ENCODE assay signal across 13 cellular contexts in genomic region chr20:4942336-4942735, GRCh38. TPM values are rescaled to one million over a fixed set of nuclear protein-coding genes. Genes with fewer than 3 reads are reported as not detected.
DNase-seq lines count a peak whose midpoint lies in the region; ATAC-seq and TF ChIP-seq lines count a peak whose summit lies in the region.
"Had no signal": no experiment of that assay in that cellular context is flagged by ENCODE, and none has a peak within 500 bp of the region (broad histone marks: within the 10 kb centered on the region; RNA-seq: fewer than 3 reads in every experiment).

No MANE protein-coding gene starts in this region.

- peaks cover 3 to 39% (median 17%) of the 10 kb centered on the region in 4 donors for H3K4me1 ChIP-seq in stomach
- H3K4me1 ChIP-seq in ascending aorta = peaks cover 0 to 7% of the 10 kb centered on the region in 2 donors

- intact Hi-C loops in stomach (cut with DNase I; ENCODE audit: low total_unique reads) (no loop called here), ascending aorta (cut with DNase I) (no loop called here)

- TF ChIP-seq CTCF in stomach (IDR thresholded peaks at IDR 0.05) = no peak
- TF ChIP-seq CTCF in ascending aorta (IDR thresholded peaks at IDR 0.05) = no peak

- no peak for TF ChIP-seq EP300 in stomach (IDR thresholded peaks at IDR 0.05)

- H3K4me3 ChIP-seq in SK-N-MC (peak overlapping the region; percentile 40), stomach (no peak overlapping the region), ascending aorta (no peak overlapping the region)
- H3K4me3 ChIP-seq: cardiac muscle cell had no signal

- in situ Hi-C loops in Caki2 (cut with HindIII; ENCODE audit: low pct_unique_long_range_greater_than_20kb, low sequenced_read_pairs) = no loop called here

- H3K27ac ChIP-seq in SK-N-MC (peak overlapping the region; percentile 84), stomach (peak overlapping the region in 4 of 5 donors; percentile 7 to 28 (median 20)), ascending aorta (no peak overlapping the region)
- H3K27ac ChIP-seq: cardiac muscle cell had no signal

- DNase-seq in Caki2 (ENCODE audit: low read depth) (peak; percentile 62), SK-N-MC (ENCODE audit: low read depth, low spot score) (no peak), fibroblast of peridontal ligament (ENCODE audit: extremely low read depth) (peak; percentile 88), stomach (no peak), NCI-H1092 treated with DMSO at 0.1 percent for 48 hours (lab: John Stamatoyannopoulos, UW) (no peak), ascending aorta (ENCODE audit: low spot score in 2 of 2) (no peak), GDM1 (lab: John Stamatoyannopoulos, UW) (no peak)
- DNase-seq: activated T-cell treated with anti-CD3 and anti-CD28 coated beads for 4 hours, islet precursor cell, NCI-H82, T-helper 17 cell had no signal

- peak overlapping the region; percentile 51 for H3K9ac ChIP-seq in SK-N-MC (ENCODE audit: insufficient read length)

- H3K27me3 ChIP-seq in stomach (no peaks in the 10 kb centered on the region), ascending aorta (no peaks in the 10 kb centered on the region)
- H3K27me3 ChIP-seq: cardiac muscle cell had no signal

- no peak for ATAC-seq in GM18909 (IDR thresholded peaks at IDR 0.05; ENCODE audit: poor library complexity, unreplicated experiment)
- ATAC-seq: T-helper 17 cell had no signal

- H3K9me3 ChIP-seq in SK-N-MC (ENCODE audit: low read depth, low read length) = no peaks in the 10 kb centered on the region
- H3K9me3 ChIP-seq in stomach = no peaks in the 10 kb centered on the region
- no peaks in the 10 kb centered on the region for H3K9me3 ChIP-seq in ascending aorta

- TF ChIP-seq POLR2A in stomach (IDR thresholded peaks at IDR 0.05) = no peak

- no peaks in the 10 kb centered on the region for H3K36me3 ChIP-seq in SK-N-MC (ENCODE audit: insufficient read depth, low read length)
- no peaks in the 10 kb centered on the region for H3K36me3 ChIP-seq in stomach
- no peaks in the 10 kb centered on the region for H3K36me3 ChIP-seq in ascending aorta
- H3K36me3 ChIP-seq: cardiac muscle cell had no signal

- 14 to 27% (median 19%) methylated on average over 5 of the region's 5 CpGs for WGBS in stomach, 5 donors

RNA-seq across cellular contexts. Expression of gene SLC23A2, which starts 59.0 kb away (rescaled TPM):
- 13.8 and 14.6 TPM in 2 replicates for total RNA-seq in Caki2 (2014; rRNA removed; shearing (Covaris generic); ENCODE audit: low replicate concordance)
- 10 to 100 TPM in 3 of 5 donors, 1 to 10 TPM in 2; 2.9 to 58.3 (median 12.9) TPM for total RNA-seq in stomach
- polyA plus RNA-seq in stomach = 1 to 10 TPM; 2.6 to 3.9 (median 2.8) TPM
- 32.8 TPM for total RNA-seq in ascending aorta

Comparison
In these comparisons a context has a peak if more than half of its experiments do, and no peak if none do; other contexts are left out.
1. DNase-seq: peak in Caki2 (single experiment) and fibroblast of peridontal ligament (single experiment); none in SK-N-MC (single experiment), stomach (single experiment), NCI-H1092 treated with DMSO at 0.1 percent for 48 hours (single experiment), ascending aorta (0 of 2) and GDM1 (single experiment).
2. H3K27ac ChIP-seq: peak in SK-N-MC (single experiment) and stomach (4 of 5); none in ascending aorta (0 of 2).